Comparison of ENCODE assay signal across 8 cellular contexts in genomic region chr15:79978694-79979519, GRCh38. TPM values are rescaled to one million over a fixed set of nuclear protein-coding genes. Genes with fewer than 3 reads are reported as not detected.
DNase-seq lines count a peak whose midpoint lies in the region; ATAC-seq and TF ChIP-seq lines count a peak whose summit lies in the region.

No MANE protein-coding gene starts in this region.

- TF ChIP-seq EP300 in ovary (IDR thresholded peaks at IDR 0.05) = no peak

- ATAC-seq in GM21576 (IDR thresholded peaks at IDR 0.05; ENCODE audit: unreplicated experiment) = peak; percentile 66
- peak; percentile 81 to 95 (median 85) for ATAC-seq in psoas muscle

- H3K36me3 ChIP-seq in psoas muscle (ENCODE audit: insufficient read depth in 1 of 2, low read depth in 1 of 2) (no peaks in the 10 kb centered on the region), ovary (no peaks in the 10 kb centered on the region), BE2C (no peaks in the 10 kb centered on the region)

- TF ChIP-seq CTCF in GM12875 (IDR thresholded peaks at IDR 0.05; ENCODE audit: borderline replicate concordance, insufficient read depth, low read depth, low read length) (no peak), choroid plexus epithelial cell (conservative IDR thresholded peaks at IDR 0.05; ENCODE audit: low read depth, low read length) (no peak), psoas muscle (IDR thresholded peaks at IDR 0.05) (no peak), ovary (IDR thresholded peaks at IDR 0.05) (no peak), BE2C (IDR thresholded peaks at IDR 0.05; ENCODE audit: low read depth, low read length) (no peak)

- H3K9me3 ChIP-seq in psoas muscle (no peaks in the 10 kb centered on the region), ovary (no peaks in the 10 kb centered on the region), BE2C (no peaks in the 10 kb centered on the region)

- in situ Hi-C loops in KBM-7 (cut with MboI; ENCODE audit: low pct_unique_long_range_greater_than_20kb, low sequenced_read_pairs) = no loop called here

- H3K4me3 ChIP-seq in GM12875 (ENCODE audit: low read depth, low read length) = peak overlapping the region; percentile 2
- no peak overlapping the region for H3K4me3 ChIP-seq in choroid plexus epithelial cell (ENCODE audit: low read depth, low read length)
- H3K4me3 ChIP-seq in psoas muscle = no peak overlapping the region
- no peak overlapping the region for H3K4me3 ChIP-seq in ovary
- H3K4me3 ChIP-seq in BE2C (ENCODE audit: low read depth, low read length) = no peak overlapping the region

- intact Hi-C loops in psoas muscle (cut with DNase I) = no loop called here
- intact Hi-C loops in posterior cingulate gyrus (cut with DNase I) = no loop called here
- intact Hi-C loops in ovary (cut with DNase I) = no loop called here

- H3K27ac ChIP-seq in psoas muscle (peak overlapping the region; percentile 67), ovary (peak overlapping the region in 1 of 2 donors; percentile 14)

- H3K4me1 ChIP-seq in psoas muscle = no peaks in the 10 kb centered on the region
- peaks cover 8% of the 10 kb centered on the region for H3K4me1 ChIP-seq in ovary (ENCODE audit: insufficient read depth)
- H3K4me1 ChIP-seq in BE2C = no peaks in the 10 kb centered on the region

- WGBS in psoas muscle, 3 donors = 67 to 74% (median 68%) methylated on average over 5 of the region's 5 CpGs
- 46 to 60% (median 47%) methylated on average over 5 of the region's 5 CpGs for WGBS in ovary, 3 donors

- peak; percentile 81 for DNase-seq in KBM-7
- peak; percentile 87 for DNase-seq in choroid plexus epithelial cell (ENCODE audit: low read depth)
- no peak for DNase-seq in psoas muscle
- no peak for DNase-seq in posterior cingulate gyrus
- no peak for DNase-seq in ovary
- no peak for DNase-seq in BE2C

- no peak for TF ChIP-seq POLR2A in ovary (IDR thresholded peaks at IDR 0.05)

- H3K27me3 ChIP-seq in psoas muscle (ENCODE audit: insufficient read depth in 3 of 3, low read length in 2 of 3) (no peaks in the 10 kb centered on the region), ovary (no peaks in the 10 kb centered on the region), BE2C (no peaks in the 10 kb centered on the region)

RNA-seq across cellular contexts. Expression of gene BCL2A1, which starts 7.9 kb away (rescaled TPM):
- total RNA-seq in psoas muscle (1 to 10 TPM in 3 of 4 donors, not detected in 1; 1.0 to 1.2 (median 1.1) TPM), ovary (1 to 10 TPM in 4 of 7 donors, under 1 TPM in 2, not detected in 1; 0.48 to 4.0 (median 1.2) TPM)
- polyA plus RNA-seq in psoas muscle (1 to 10 TPM in 1 of 3 donors, under 1 TPM in 2; 0.18 to 1.2 (median 0.25) TPM), ovary (1 to 10 TPM in 1 of 2 donors, under 1 TPM in 1; 0.50 to 2.0 TPM)
- polyA plus RNA-seq in BE2C (2012; ENCODE audit: insufficient read depth, insufficient read length, low read depth) = not detected

Comparison
In these comparisons a context has a peak if more than half of its experiments do, and no peak if none do; other contexts are left out.
1. DNase-seq: peak in KBM-7 (single experiment) and choroid plexus epithelial cell (single experiment); none in psoas muscle (0 of 2), posterior cingulate gyrus (0 of 10), ovary (0 of 5) and BE2C (single experiment).